26 cellular contexts compared by ENCODE assay signal in genomic region chr5:20056933-20057332, GRCh38.
"Had no signal": no experiment of that assay in that cellular context is flagged by ENCODE, and none has a peak within 500 bp of the region (broad histone marks: within the 10 kb centered on the region; RNA-seq: fewer than 3 reads in every experiment).

No MANE protein-coding gene starts in this region.

- H3K4me3 ChIP-seq: stomach, suprapubic skin, testis, thoracic aorta, thyroid gland, tibial artery, tibial nerve, transverse colon, upper lobe of left lung, upper lobe of right lung, uterus, vagina had no signal

- DNase-seq: stimulated activated CD4-positive, alpha-beta T cell treated with anti-CD3 and anti-CD28 coated beads, Interleukin-2, amount 100 ng/mL, for 48 hours; stimulated activated CD4-positive, alpha-beta T cell treated with anti-CD3 and anti-CD28 coated beads, Interleukin-4, amount 100 ng/mL, for 1 hour; stimulated activated CD4-positive, alpha-beta T cell treated with anti-CD3 and anti-CD28 coated beads, Interleukin-4, amount 100 ng/mL, for 24 hours; stimulated activated CD4-positive, alpha-beta T cell treated with anti-CD3 and anti-CD28 coated beads, Interleukin-4, amount 100 ng/mL, for 4 hours; stimulated activated CD8-positive, alpha-beta memory T cell treated with anti-CD3 and anti-CD28 coated beads, Interleukin-4, amount 100 ng/mL, for 48 hours; stimulated activated naive B cell treated with anti-CD40 and anti-IgM and Interleukin-4, amounts not matched to agents 10 μg/mL and 1 μg/mL and 100 μg/mL, for 72 hours; stimulated activated naive CD4-positive, alpha-beta T cell; stimulated activated naive CD4-positive, alpha-beta T cell treated with Interleukin-2 at 50 U/mL for 16 hours; stimulated activated naive CD8-positive, alpha-beta T cell treated with anti-CD3 and anti-CD28 coated beads, Interleukin-15, amount 100 ng/mL, for 72 hours; stimulated activated naive CD8-positive, alpha-beta T cell treated with anti-CD3 and anti-CD28 coated beads, Interleukin-15, Interleukin-2, amounts not matched to agents 100 U/mL and 50 U/mL, for 24 hours; stomach; substantia nigra; testis; thyroid gland; tibial artery; transverse colon; trophoblast cell; upper lobe of right lung; uterus had no signal

- H3K4me1 ChIP-seq: stomach, suprapubic skin, testis, thyroid gland, tibial artery, tibial nerve, transverse colon, upper lobe of left lung, upper lobe of right lung, uterus, vagina had no signal

- H3K27ac ChIP-seq: stomach, suprapubic skin, testis, thoracic aorta, thyroid gland, tibial artery, tibial nerve, transverse colon, upper lobe of left lung, upper lobe of right lung, uterus, vagina had no signal

- H3K9me3 ChIP-seq: stomach, suprapubic skin, testis, thoracic aorta, thyroid gland, tibial artery, tibial nerve, transverse colon, upper lobe of left lung, upper lobe of right lung, uterus, vagina had no signal

- H3K27me3 ChIP-seq: stomach, suprapubic skin, testis, thyroid gland, tibial artery, tibial nerve, transverse colon, upper lobe of left lung, upper lobe of right lung, vagina had no signal

- ATAC-seq: stimulated activated effector memory CD8-positive, alpha-beta T cell treated with anti-CD3 and anti-CD28 coated beads, Interleukin-12 subunit alpha, Interleukin-12 subunit beta, amount 100 ng/mL, for 72 hours; stimulated activated memory B cell treated with anti-CD40 and anti-IgM and Interleukin-4, amounts not matched to agents 10 μg/mL and 1 μg/mL and 100 μg/mL, for 72 hours; stimulated activated naive B cell treated with anti-CD40 and anti-IgM and Interleukin-4, amounts not matched to agents 10 μg/mL and 1 μg/mL and 100 μg/mL, for 72 hours; stimulated activated naive CD8-positive, alpha-beta T cell treated with anti-CD3 and anti-CD28 coated beads, Interleukin-15, amount 100 ng/mL, for 72 hours; stimulated activated naive CD8-positive, alpha-beta T cell treated with anti-CD3 and anti-CD28 coated beads, Interleukin-15, Interleukin-2, amounts not matched to agents 100 U/mL and 50 U/mL, for 24 hours; upper lobe of right lung had no signal

- H3K36me3 ChIP-seq: stomach, suprapubic skin, thoracic aorta, thyroid gland, tibial artery, tibial nerve, transverse colon, upper lobe of left lung, upper lobe of right lung, uterus, vagina had no signal
